In genomic region chr18:23619388-23619873, GRCh38 we compare ENCODE assay signal across 8 cellular contexts. TPM values are rescaled to one million over a fixed set of nuclear protein-coding genes. Genes with fewer than 3 reads are reported as not detected.
DNase-seq lines count a peak whose midpoint lies in the region; ATAC-seq and TF ChIP-seq lines count a peak whose summit lies in the region.

No MANE protein-coding gene starts in this region.

- no peak overlapping the region for H3K27ac Mint-ChIP-seq in neural crest cell (ENCODE audit: unreplicated experiment)

- peaks cover 5% of the 10 kb centered on the region for H3K4me1 Mint-ChIP-seq in neural crest cell

- no peak for TF ChIP-seq POLR2A in esophagus muscularis mucosa (IDR thresholded peaks at IDR 0.05; ENCODE audit: low read depth)

- no peak for ATAC-seq in HG02973 (IDR thresholded peaks at IDR 0.05; ENCODE audit: unreplicated experiment)

- DNase-seq in stimulated activated CD4-positive, alpha-beta T cell treated with anti-CD3 and anti-CD28 coated beads, Interleukin-4, amount 100 ng/mL, for 1 hour: peak; percentile 9
- no peak for DNase-seq in stimulated activated CD4-positive, alpha-beta T cell treated with anti-CD3 and anti-CD28 coated beads, Interleukin-4, amount 100 ng/mL, for 4 hours
- DNase-seq in SJSA1 (ENCODE audit: low read depth in 1 of 2, low spot score in 2 of 2): no peak
- no peak for DNase-seq in esophagus muscularis mucosa (ENCODE audit: extremely low spot score)
- no peak for DNase-seq in neural crest cell (ENCODE audit: low read depth, low spot score)
- no peak for DNase-seq in NCI-H2171 treated with DMSO at 0.1 percent for 48 hours (lab: John Stamatoyannopoulos, UW)
- no peak for DNase-seq in NCI-H1930 (lab: John Stamatoyannopoulos, UW)

- 5% methylated on average over 12 of the region's 41 CpGs for WGBS in esophagus muscularis mucosa

- intact Hi-C loops in esophagus muscularis mucosa (cut with DNase I): no loop called here

- H3K36me3 Mint-ChIP-seq in neural crest cell (ENCODE audit: low read depth): no peaks in the 10 kb centered on the region

- no peak overlapping the region for H3K27ac ChIP-seq in SJSA1
- H3K27ac ChIP-seq in esophagus muscularis mucosa (replicated peaks in 1 of 4): peak overlapping the region; percentile 85 to 91 (median 90)

- TF ChIP-seq EP300 in esophagus muscularis mucosa (IDR thresholded peaks at IDR 0.05): no peak

- H3K27me3 ChIP-seq in SJSA1 (replicated peaks) (peaks cover 33% of the 10 kb centered on the region), esophagus muscularis mucosa (no peaks in the 10 kb centered on the region)

- peak overlapping the region; percentile 61 for H3K4me3 Mint-ChIP-seq in neural crest cell

- TF ChIP-seq CTCF in esophagus muscularis mucosa (IDR thresholded peaks at IDR 0.05) (peak in 1 of 3 experiments; percentile 17), neural crest cell (conservative IDR thresholded peaks at IDR 0.05) (no peak)

- H3K36me3 ChIP-seq in SJSA1 (no peaks in the 10 kb centered on the region), esophagus muscularis mucosa (no peaks in the 10 kb centered on the region)

- peaks cover 58% of the 10 kb centered on the region for H3K27me3 Mint-ChIP-seq in neural crest cell (ENCODE audit: low read depth)

- H3K4me3 ChIP-seq in SJSA1 (peak overlapping the region; percentile 12; the same call in 1 of the 2 replicates), esophagus muscularis mucosa (peak overlapping the region; percentile 54 to 63 (median 56))

- no peaks in the 10 kb centered on the region for H3K9me3 ChIP-seq in SJSA1 (replicated peaks)
- no peaks in the 10 kb centered on the region for H3K9me3 ChIP-seq in esophagus muscularis mucosa

- H3K4me1 ChIP-seq in SJSA1 (replicated peaks) (peaks cover 7% of the 10 kb centered on the region), esophagus muscularis mucosa (peaks cover 13 to 44% (median 24%) of the 10 kb centered on the region in 4 donors)

- no peaks in the 10 kb centered on the region for H3K9me3 Mint-ChIP-seq in neural crest cell

RNA-seq across cellular contexts. Expression of gene NPC1, which starts 33.1 kb away (rescaled TPM):
- 28.4 and 38.7 TPM in 2 replicates for total RNA-seq in SJSA1 (2014; rRNA removed; shearing (Covaris generic))
- 10 to 100 TPM; 39.9 to 63.7 (median 45.6) TPM for total RNA-seq in esophagus muscularis mucosa
- 62.7 and 68.3 TPM in 2 replicates for total RNA-seq in neural crest cell

RNA-seq across cellular contexts. Expression of gene ANKRD29, which starts 43.3 kb away (rescaled TPM):
- 0.34 TPM in 1 of 2 replicates, not detected in the other for total RNA-seq in SJSA1 (2014; rRNA removed; shearing (Covaris generic))
- 10 to 100 TPM in 2 of 4 donors, 1 to 10 TPM in 2; 7.8 to 14.4 (median 10.9) TPM for total RNA-seq in esophagus muscularis mucosa
- 0.61 and 0.96 TPM in 2 replicates for total RNA-seq in neural crest cell
